ENCODE assay signal across 17 cellular contexts in the genomic region with DNA sequence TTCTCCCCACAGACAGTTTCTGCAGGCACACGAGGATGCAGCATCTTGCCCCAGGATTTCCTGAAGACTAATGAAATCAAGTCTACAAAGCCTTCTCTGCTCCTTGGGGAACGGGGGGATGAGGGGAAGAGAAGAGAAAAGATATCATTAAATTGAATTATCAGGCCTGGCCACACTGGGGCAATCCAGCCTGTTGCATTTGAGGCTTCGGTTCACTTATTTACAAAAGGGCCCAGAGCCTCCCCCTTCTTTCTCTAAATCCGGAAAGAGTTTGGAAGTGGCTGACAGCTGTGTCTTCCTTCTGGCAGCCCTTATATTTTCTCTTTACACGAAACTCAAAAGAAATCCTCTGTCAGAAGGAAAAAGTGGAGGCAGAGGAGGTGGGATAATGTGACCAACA.
DNase-seq lines count a peak whose midpoint lies in the region; ATAC-seq, FAIRE-seq and TF ChIP-seq lines count a peak whose summit lies in the region.
"Had no signal": no experiment of that assay in that cellular context is flagged by ENCODE, and none has a peak within 500 bp of the region (broad histone marks: within the 10 kb centered on the region; RNA-seq: fewer than 3 reads in every experiment).

No MANE protein-coding gene starts in this region.

- peaks cover 4% of the 10 kb centered on the region; the same call in 1 of the 2 replicates for H3K27me3 Mint-ChIP-seq in WTC11 (ENCODE audit: low read depth)
- peaks cover 5% of the 10 kb centered on the region for H3K27me3 Mint-ChIP-seq in neural progenitor cell (ENCODE audit: insufficient read depth, low read depth)

- CTCF ChIA-PET in WTC11 (lab: Charles Lee) = no interaction called here

- no peak overlapping the region for H2AFZ ChIP-seq in neural progenitor cell (replicated peaks)

- H3K9me3 ChIP-seq in neural progenitor cell (ENCODE audit: low read depth) = peaks cover 3% of the 10 kb centered on the region
- H3K9me3 ChIP-seq in Peyer's patch = no peaks in the 10 kb centered on the region
- H3K9me3 ChIP-seq in effector memory CD4-positive, alpha-beta T cell (ENCODE audit: control insufficient read depth, low read length) = no peaks in the 10 kb centered on the region
- H3K9me3 ChIP-seq: A549, HAP-1 had no signal

- H3K4me1 ChIP-seq in neural progenitor cell (peaks cover 10% of the 10 kb centered on the region), Peyer's patch (no peaks in the 10 kb centered on the region)
- H3K4me1 ChIP-seq in effector memory CD4-positive, alpha-beta T cell (ENCODE audit: control insufficient read depth, insufficient read depth, low read length, poor library complexity, severe bottlenecking) = no peaks in the 10 kb centered on the region
- H3K4me1 ChIP-seq: A549, HAP-1 had no signal

- H3K27me3 ChIP-seq in neural progenitor cell (no peaks in the 10 kb centered on the region), Peyer's patch (no peaks in the 10 kb centered on the region)
- no peaks in the 10 kb centered on the region for H3K27me3 ChIP-seq in effector memory CD4-positive, alpha-beta T cell (replicated peaks; ENCODE audit: control insufficient read depth, insufficient read depth, low read length, poor library complexity, severe bottlenecking)

- no peak overlapping the region for H3K27ac ChIP-seq in neural progenitor cell
- H3K27ac ChIP-seq in Peyer's patch = no peak overlapping the region
- H3K27ac ChIP-seq in effector memory CD4-positive, alpha-beta T cell (ENCODE audit: insufficient read depth, low read length, poor library complexity, severe bottlenecking) = no peak overlapping the region
- H3K27ac ChIP-seq: A549 had no signal

- H3K36me3 ChIP-seq in neural progenitor cell (no peaks in the 10 kb centered on the region), Peyer's patch (no peaks in the 10 kb centered on the region)
- H3K36me3 ChIP-seq in effector memory CD4-positive, alpha-beta T cell (ENCODE audit: control insufficient read depth, insufficient read depth, low read length) = no peaks in the 10 kb centered on the region
- H3K36me3 ChIP-seq: HAP-1 had no signal

- TF ChIP-seq POLR2A in Peyer's patch (IDR thresholded peaks at IDR 0.05) = no peak

- H3K4me3 ChIP-seq in neural progenitor cell (no peak overlapping the region), Peyer's patch (no peak overlapping the region)
- H3K4me3 ChIP-seq in effector memory CD4-positive, alpha-beta T cell (ENCODE audit: insufficient read depth, low read depth, low read length, poor library complexity, severe bottlenecking) = no peak overlapping the region
- H3K4me3 ChIP-seq: A549, HAP-1 had no signal

- H3K36me3 Mint-ChIP-seq in WTC11 = no peaks in the 10 kb centered on the region
- no peaks in the 10 kb centered on the region for H3K36me3 Mint-ChIP-seq in neural progenitor cell

- H3K4me2 ChIP-seq in neural progenitor cell = no peak overlapping the region
- H3K4me2 ChIP-seq: A549 had no signal

- FAIRE-seq in D721Med (lab: Jason Lieb, UNC) = no peak
- FAIRE-seq: A549, GM12892, HepG2, HTR-8/SVneo had no signal

- peaks cover 4% of the 10 kb centered on the region for H3F3A ChIP-seq in neural progenitor cell (ENCODE audit: low read depth)

- ATAC-seq in WTC11 = peak; percentile 18; the same call in 1 of the 2 replicates
- ATAC-seq in stimulated activated naive CD8-positive, alpha-beta T cell treated with anti-CD3 and anti-CD28 coated beads, Interleukin-15, Interleukin-2, amounts not matched to agents 100 U/mL and 50 U/mL, for 24 hours = no peak
- ATAC-seq: A549, HepG2 had no signal

- no peak overlapping the region for H3K27ac Mint-ChIP-seq in WTC11
- no peak overlapping the region for H3K27ac Mint-ChIP-seq in neural progenitor cell
- H3K27ac Mint-ChIP-seq: CD4-positive, alpha-beta T cell had no signal

- TF ChIP-seq CTCF in D721Med (IDR thresholded peaks at IDR 0.05; ENCODE audit: insufficient read depth, missing control alignments) = peak; percentile 9
- TF ChIP-seq CTCF in WTC11 (IDR thresholded peaks at IDR 0.05) = no peak
- no peak for TF ChIP-seq CTCF in neural progenitor cell (IDR thresholded peaks at IDR 0.05)
- no peak for TF ChIP-seq CTCF in Peyer's patch (IDR thresholded peaks at IDR 0.05)

- H3K4me1 Mint-ChIP-seq in WTC11 (peaks cover 2% of the 10 kb centered on the region), neural progenitor cell (peaks cover 3% of the 10 kb centered on the region)

- no peaks in the 10 kb centered on the region for H4K20me1 ChIP-seq in neural progenitor cell (ENCODE audit: low read depth)

- H3K9ac ChIP-seq in neural progenitor cell = no peak overlapping the region

- no peaks in the 10 kb centered on the region for H3K79me2 ChIP-seq in neural progenitor cell (ENCODE audit: low read depth)

- POLR2A ChIA-PET in WTC11 (lab: Charles Lee) = no interaction called here

- H3K9me3 Mint-ChIP-seq in WTC11 (no peaks in the 10 kb centered on the region), neural progenitor cell (no peaks in the 10 kb centered on the region)
- H3K9me3 Mint-ChIP-seq: CD4-positive, alpha-beta T cell had no signal

- DNase-seq in D721Med (ENCODE audit: insufficient read length, low spot score) (no peak), WTC11 (ENCODE audit: low spot score) (no peak), neural progenitor cell (ENCODE audit: low spot score) (peak; percentile 12), Peyer's patch (no peak)
- DNase-seq in stimulated activated naive CD8-positive, alpha-beta T cell treated with anti-CD3 and anti-CD28 coated beads, Interleukin-15, Interleukin-2, amounts not matched to agents 100 U/mL and 50 U/mL, for 24 hours = no peak
- DNase-seq in effector memory CD4-positive, alpha-beta T cell = no peak
- DNase-seq: C1 segment of cervical spinal cord; CD4-positive, alpha-beta T cell; DMS153; DND-41; GDM1; GOT3 had no signal

- no peak overlapping the region for H3K4me3 Mint-ChIP-seq in WTC11
- H3K4me3 Mint-ChIP-seq in neural progenitor cell = no peak overlapping the region
- H3K4me3 Mint-ChIP-seq: CD4-positive, alpha-beta T cell had no signal

TF ChIP-seq in WTC11, 78 proteins besides CTCF, POLR2A, EP300 and RAD21 (continues in another document):
- TF ChIP-seq HMGA2 (CRISPR knock-in tag; IDR thresholded peaks at IDR 0.05) = no peak
- TF ChIP-seq ZNF416 (CRISPR knock-in tag; IDR thresholded peaks at IDR 0.05) = no peak
- TF ChIP-seq, protein P1, sequence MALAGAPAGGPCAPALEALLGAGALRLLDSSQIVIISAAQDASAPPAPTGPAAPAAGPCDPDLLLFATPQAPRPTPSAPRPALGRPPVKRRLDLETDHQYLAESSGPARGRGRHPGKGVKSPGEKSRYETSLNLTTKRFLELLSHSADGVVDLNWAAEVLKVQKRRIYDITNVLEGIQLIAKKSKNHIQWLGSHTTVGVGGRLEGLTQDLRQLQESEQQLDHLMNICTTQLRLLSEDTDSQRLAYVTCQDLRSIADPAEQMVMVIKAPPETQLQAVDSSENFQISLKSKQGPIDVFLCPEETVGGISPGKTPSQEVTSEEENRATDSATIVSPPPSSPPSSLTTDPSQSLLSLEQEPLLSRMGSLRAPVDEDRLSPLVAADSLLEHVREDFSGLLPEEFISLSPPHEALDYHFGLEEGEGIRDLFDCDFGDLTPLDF (CRISPR knock-in tag; IDR thresholded peaks at IDR 0.05) = no peak
- TF ChIP-seq, protein P2, sequence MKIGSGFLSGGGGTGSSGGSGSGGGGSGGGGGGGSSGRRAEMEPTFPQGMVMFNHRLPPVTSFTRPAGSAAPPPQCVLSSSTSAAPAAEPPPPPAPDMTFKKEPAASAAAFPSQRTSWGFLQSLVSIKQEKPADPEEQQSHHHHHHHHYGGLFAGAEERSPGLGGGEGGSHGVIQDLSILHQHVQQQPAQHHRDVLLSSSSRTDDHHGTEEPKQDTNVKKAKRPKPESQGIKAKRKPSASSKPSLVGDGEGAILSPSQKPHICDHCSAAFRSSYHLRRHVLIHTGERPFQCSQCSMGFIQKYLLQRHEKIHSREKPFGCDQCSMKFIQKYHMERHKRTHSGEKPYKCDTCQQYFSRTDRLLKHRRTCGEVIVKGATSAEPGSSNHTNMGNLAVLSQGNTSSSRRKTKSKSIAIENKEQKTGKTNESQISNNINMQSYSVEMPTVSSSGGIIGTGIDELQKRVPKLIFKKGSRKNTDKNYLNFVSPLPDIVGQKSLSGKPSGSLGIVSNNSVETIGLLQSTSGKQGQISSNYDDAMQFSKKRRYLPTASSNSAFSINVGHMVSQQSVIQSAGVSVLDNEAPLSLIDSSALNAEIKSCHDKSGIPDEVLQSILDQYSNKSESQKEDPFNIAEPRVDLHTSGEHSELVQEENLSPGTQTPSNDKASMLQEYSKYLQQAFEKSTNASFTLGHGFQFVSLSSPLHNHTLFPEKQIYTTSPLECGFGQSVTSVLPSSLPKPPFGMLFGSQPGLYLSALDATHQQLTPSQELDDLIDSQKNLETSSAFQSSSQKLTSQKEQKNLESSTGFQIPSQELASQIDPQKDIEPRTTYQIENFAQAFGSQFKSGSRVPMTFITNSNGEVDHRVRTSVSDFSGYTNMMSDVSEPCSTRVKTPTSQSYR (CRISPR knock-in tag; IDR thresholded peaks at IDR 0.05) = no peak
- no peak for TF ChIP-seq SMAD3 (CRISPR knock-in tag; IDR thresholded peaks at IDR 0.05; ENCODE audit: borderline replicate concordance)
- TF ChIP-seq, protein P3, sequence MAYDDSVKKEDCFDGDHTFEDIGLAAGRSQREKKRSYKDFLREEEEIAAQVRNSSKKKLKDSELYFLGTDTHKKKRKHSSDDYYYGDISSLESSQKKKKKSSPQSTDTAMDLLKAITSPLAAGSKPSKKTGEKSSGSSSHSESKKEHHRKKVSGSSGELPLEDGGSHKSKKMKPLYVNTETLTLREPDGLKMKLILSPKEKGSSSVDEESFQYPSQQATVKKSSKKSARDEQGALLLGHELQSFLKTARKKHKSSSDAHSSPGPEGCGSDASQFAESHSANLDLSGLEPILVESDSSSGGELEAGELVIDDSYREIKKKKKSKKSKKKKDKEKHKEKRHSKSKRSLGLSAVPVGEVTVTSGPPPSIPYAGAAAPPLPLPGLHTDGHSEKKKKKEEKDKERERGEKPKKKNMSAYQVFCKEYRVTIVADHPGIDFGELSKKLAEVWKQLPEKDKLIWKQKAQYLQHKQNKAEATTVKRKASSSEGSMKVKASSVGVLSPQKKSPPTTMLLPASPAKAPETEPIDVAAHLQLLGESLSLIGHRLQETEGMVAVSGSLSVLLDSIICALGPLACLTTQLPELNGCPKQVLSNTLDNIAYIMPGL (CRISPR knock-in tag; IDR thresholded peaks at IDR 0.05) = no peak
- TF ChIP-seq JAZF1 (CRISPR knock-in tag; IDR thresholded peaks at IDR 0.05) = no peak
- TF ChIP-seq, protein P4, sequence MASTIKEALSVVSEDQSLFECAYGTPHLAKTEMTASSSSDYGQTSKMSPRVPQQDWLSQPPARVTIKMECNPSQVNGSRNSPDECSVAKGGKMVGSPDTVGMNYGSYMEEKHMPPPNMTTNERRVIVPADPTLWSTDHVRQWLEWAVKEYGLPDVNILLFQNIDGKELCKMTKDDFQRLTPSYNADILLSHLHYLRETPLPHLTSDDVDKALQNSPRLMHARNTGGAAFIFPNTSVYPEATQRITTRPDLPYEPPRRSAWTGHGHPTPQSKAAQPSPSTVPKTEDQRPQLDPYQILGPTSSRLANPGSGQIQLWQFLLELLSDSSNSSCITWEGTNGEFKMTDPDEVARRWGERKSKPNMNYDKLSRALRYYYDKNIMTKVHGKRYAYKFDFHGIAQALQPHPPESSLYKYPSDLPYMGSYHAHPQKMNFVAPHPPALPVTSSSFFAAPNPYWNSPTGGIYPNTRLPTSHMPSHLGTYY (CRISPR knock-in tag; IDR thresholded peaks at IDR 0.05) = no peak
